ENCODE assay signal across 11 cellular contexts in the genomic region with DNA sequence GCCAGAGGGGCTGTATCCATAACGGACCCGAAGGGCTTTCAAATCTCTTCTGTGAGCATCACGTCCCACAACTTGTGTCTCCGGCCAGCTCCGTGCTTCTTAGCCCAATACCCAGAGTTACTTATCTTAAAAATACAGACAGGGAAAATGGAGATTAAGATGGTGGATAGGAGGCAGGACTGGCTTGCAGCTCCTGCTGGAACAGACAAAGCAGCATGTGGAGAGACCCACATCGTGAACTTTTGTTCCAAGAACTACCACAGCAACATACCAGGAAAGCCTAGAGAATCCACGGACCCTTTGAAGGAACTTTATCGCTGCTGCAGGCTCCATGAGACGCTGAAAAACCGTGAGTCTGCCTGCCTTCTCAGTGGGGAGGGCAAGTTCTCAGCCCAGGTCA.
"Had no signal": no experiment of that assay in that cellular context is flagged by ENCODE, and none has a peak within 500 bp of the region (broad histone marks: within the 10 kb centered on the region; RNA-seq: fewer than 3 reads in every experiment).

No MANE protein-coding gene starts in this region.

- H3K9ac ChIP-seq: GM23248, KMS-11 had no signal

- DNase-seq: GM23248, GOT3, H7, HFFc6, IMR-90, Karpas-422, KBM-7 had no signal

- H3K9me3 ChIP-seq: HAP-1 had no signal

- H3K4me2 ChIP-seq: KMS-11 had no signal

- H3K36me3 ChIP-seq: HAP-1 had no signal

- H3K27ac ChIP-seq: GM23248, HL-60, KMS-11 had no signal

- H3K4me3 ChIP-seq: GM23248, HAP-1 had no signal

- H3K4me1 ChIP-seq: HAP-1 had no signal

- ATAC-seq: HCT116 had no signal

- H2AFZ ChIP-seq: GM23248 had no signal
